In the genomic region with DNA sequence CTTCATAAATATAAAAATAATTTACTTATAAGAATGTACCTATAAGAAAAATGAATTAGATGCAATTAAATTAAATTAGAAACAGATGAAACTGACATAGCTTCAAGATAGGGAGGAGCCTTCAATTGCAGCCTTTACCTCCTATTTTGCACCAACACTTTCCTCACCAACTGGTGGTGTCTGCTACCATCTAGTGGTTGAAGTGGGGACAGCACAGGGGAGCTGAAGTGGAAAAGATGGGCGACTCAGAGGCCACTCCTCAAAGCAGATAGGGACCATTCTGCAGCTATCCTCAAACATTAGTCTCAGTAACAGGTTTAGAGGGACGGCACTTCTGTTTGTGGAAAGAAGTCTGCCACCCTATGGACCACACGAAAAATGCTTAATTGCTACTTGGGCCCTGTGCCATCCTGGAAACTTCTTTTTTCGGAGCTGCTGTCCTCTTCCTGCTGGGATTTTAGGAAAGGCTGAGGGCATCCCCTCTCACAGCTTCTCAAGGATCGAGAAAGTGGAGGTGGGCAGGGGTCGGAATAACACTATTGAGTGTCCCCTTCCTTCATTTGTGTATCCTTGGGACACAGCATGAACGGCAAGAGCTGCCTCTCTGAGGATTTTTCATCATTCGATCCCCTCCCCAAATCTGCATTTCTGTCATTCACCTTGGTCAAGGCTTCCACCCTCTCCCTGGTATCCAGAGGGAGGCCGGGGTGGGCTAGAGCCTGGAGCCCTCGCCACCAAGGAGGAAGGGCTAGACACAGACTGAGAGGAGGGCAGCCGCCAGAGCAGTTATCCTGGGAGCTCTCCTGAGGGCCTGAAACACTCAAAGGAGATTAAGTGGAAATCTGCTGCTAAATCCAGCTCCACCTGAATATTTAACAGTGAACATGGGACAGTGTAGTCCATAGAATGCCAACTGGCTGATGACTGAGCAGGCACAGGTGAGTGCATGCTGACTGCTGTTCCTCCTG, we compare ENCODE assay signal across 8 cellular contexts. TPM values are rescaled to one million over a fixed set of nuclear protein-coding genes. Genes with fewer than 3 reads are reported as not detected.
A peak's percentile ranks its signal among the peaks of the same experiment; 100 is the strongest.
DNase-seq lines count a peak whose midpoint lies in the region; ATAC-seq and TF ChIP-seq lines count a peak whose summit lies in the region.

No MANE protein-coding gene starts in this region.

- peak; percentile 94 to 98 for ATAC-seq in naive thymus-derived CD8-positive, alpha-beta T cell
- ATAC-seq in stimulated activated effector memory CD8-positive, alpha-beta T cell treated with anti-CD3 and anti-CD28 coated beads, Interleukin-12 subunit alpha, Interleukin-12 subunit beta, amount 100 ng/mL, for 72 hours = peak; percentile 83
- no peak for ATAC-seq in HG02759 (IDR thresholded peaks at IDR 0.05; ENCODE audit: unreplicated experiment)

- H3K4me3 Mint-ChIP-seq in naive thymus-derived CD8-positive, alpha-beta T cell = no peak overlapping the region
- H3K4me3 Mint-ChIP-seq in stimulated activated effector memory CD8-positive, alpha-beta T cell treated with anti-CD3 and anti-CD28 coated beads, Interleukin-12 subunit alpha, Interleukin-12 subunit beta, amount 100 ng/mL, for 72 hours = no peak overlapping the region

- peak; percentile 86 for TF ChIP-seq CTCF in OCI-LY3 (IDR thresholded peaks at IDR 0.05; ENCODE audit: low read depth, low read length)

- no peaks in the 10 kb centered on the region for H3K27me3 ChIP-seq in OCI-LY3 (ENCODE audit: low read depth, low read length)

- DNase-seq in GM04503 (ENCODE audit: low read depth) (peak; percentile 34), KG1 (lab: John Stamatoyannopoulos, UW) (peak; percentile 54), erythroblast (lab: John Stamatoyannopoulos, UW) (peak; percentile 80 to 90)
- DNase-seq in activated CD8-positive, alpha-beta memory T cell treated with anti-CD3 and anti-CD28 coated beads, Interleukin-2, amount 50 U/mL, for 48 hours = peak; percentile 92
- peak; percentile 62 to 90 (median 84) for DNase-seq in naive thymus-derived CD8-positive, alpha-beta T cell
- DNase-seq in stimulated activated effector memory CD8-positive, alpha-beta T cell treated with anti-CD3 and anti-CD28 coated beads, Interleukin-12 subunit alpha, Interleukin-12 subunit beta, amount 100 ng/mL, for 72 hours (ENCODE audit: low spot score in 2 of 2) = peak; percentile 85 to 93

- no peaks in the 10 kb centered on the region for H4K20me1 ChIP-seq in OCI-LY3 (ENCODE audit: insufficient read depth, low read length)

- no peaks in the 10 kb centered on the region for H3K36me3 Mint-ChIP-seq in naive thymus-derived CD8-positive, alpha-beta T cell
- H3K36me3 Mint-ChIP-seq in stimulated activated effector memory CD8-positive, alpha-beta T cell treated with anti-CD3 and anti-CD28 coated beads, Interleukin-12 subunit alpha, Interleukin-12 subunit beta, amount 100 ng/mL, for 72 hours = no peaks in the 10 kb centered on the region

- H3K27me3 Mint-ChIP-seq in naive thymus-derived CD8-positive, alpha-beta T cell = peaks cover 0 to 3% (median 0%) of the 10 kb centered on the region in 5 donors

- POLR2A ChIA-PET in naive thymus-derived CD8-positive, alpha-beta T cell (lab: Charles Lee) = interaction anchor here (1.1 to 1.5 kb wide), 8 partner anchors 122 to 431 kb away, joined by 3 to 9 read pairs (median 5); a partner anchor contains a TSS

- no peak for TF ChIP-seq POLR2A in erythroblast (IDR thresholded peaks at IDR 0.05; ENCODE audit: low read length)

- no peaks in the 10 kb centered on the region for H3K4me1 ChIP-seq in OCI-LY3 (ENCODE audit: low read length)

- no peak overlapping the region for H3K9ac ChIP-seq in OCI-LY3 (ENCODE audit: low read length)

- H3K79me2 ChIP-seq in OCI-LY3 (ENCODE audit: low read length) = no peaks in the 10 kb centered on the region

- no peak overlapping the region for H3K4me2 ChIP-seq in OCI-LY3 (ENCODE audit: low read length)

- H2AFZ ChIP-seq in OCI-LY3 (ENCODE audit: low read depth, low read length) = no peak overlapping the region

- H3K27ac Mint-ChIP-seq in naive thymus-derived CD8-positive, alpha-beta T cell = no peak overlapping the region
- H3K27ac Mint-ChIP-seq in stimulated activated effector memory CD8-positive, alpha-beta T cell treated with anti-CD3 and anti-CD28 coated beads, Interleukin-12 subunit alpha, Interleukin-12 subunit beta, amount 100 ng/mL, for 72 hours = no peak overlapping the region

- no peaks in the 10 kb centered on the region for H3K9me3 ChIP-seq in OCI-LY3 (ENCODE audit: insufficient read depth, low read length)

- no peak overlapping the region for H3K27ac ChIP-seq in OCI-LY3 (ENCODE audit: low read length)

- no peaks in the 10 kb centered on the region for H3K9me3 Mint-ChIP-seq in naive thymus-derived CD8-positive, alpha-beta T cell
- H3K9me3 Mint-ChIP-seq in stimulated activated effector memory CD8-positive, alpha-beta T cell treated with anti-CD3 and anti-CD28 coated beads, Interleukin-12 subunit alpha, Interleukin-12 subunit beta, amount 100 ng/mL, for 72 hours = no peaks in the 10 kb centered on the region

- no peaks in the 10 kb centered on the region for H3K4me1 Mint-ChIP-seq in naive thymus-derived CD8-positive, alpha-beta T cell
- H3K4me1 Mint-ChIP-seq in stimulated activated effector memory CD8-positive, alpha-beta T cell treated with anti-CD3 and anti-CD28 coated beads, Interleukin-12 subunit alpha, Interleukin-12 subunit beta, amount 100 ng/mL, for 72 hours = no peaks in the 10 kb centered on the region

- H3K4me3 ChIP-seq in OCI-LY3 (ENCODE audit: low read length) = no peak overlapping the region

- H3K36me3 ChIP-seq in OCI-LY3 (replicated peaks; ENCODE audit: low read depth, low read length) = no peaks in the 10 kb centered on the region

RNA-seq across cellular contexts. Expression of a gene that starts 9.6 kb away (rescaled TPM):
- total RNA-seq in naive thymus-derived CD8-positive, alpha-beta T cell = not detected
- polyA plus RNA-seq in naive thymus-derived CD8-positive, alpha-beta T cell = not detected

RNA-seq across cellular contexts. Expression of a gene that starts 53.0 kb away (rescaled TPM):
- 10 to 100 TPM; 72.0 to 76.0 TPM for total RNA-seq in naive thymus-derived CD8-positive, alpha-beta T cell
- polyA plus RNA-seq in naive thymus-derived CD8-positive, alpha-beta T cell = 100 to 1,000 TPM; 192 to 262 (median 247) TPM

RNA-seq across cellular contexts. Expression of a gene that starts 58.4 kb away (rescaled TPM):
- total RNA-seq in naive thymus-derived CD8-positive, alpha-beta T cell = not detected
- not detected for polyA plus RNA-seq in naive thymus-derived CD8-positive, alpha-beta T cell

Comparison
In these comparisons a context has a peak if more than half of its experiments do, and no peak if none do; other contexts are left out.
1. DNase-seq: peak in every context shown above with its lines; median percentile 92 in activated CD8-positive, alpha-beta memory T cell treated with anti-CD3 and anti-CD28 coated beads, Interleukin-2, amount 50 U/mL, for 48 hours; 89 in stimulated activated effector memory CD8-positive, alpha-beta T cell treated with anti-CD3 and anti-CD28 coated beads, Interleukin-12 subunit alpha, Interleukin-12 subunit beta, amount 100 ng/mL, for 72 hours; 85 in erythroblast; 84 in naive thymus-derived CD8-positive, alpha-beta T cell; 54 in KG1; 34 in GM04503.